Comparison of ENCODE assay signal across 9 cellular contexts in genomic region chr9:94945191-94946144, GRCh38.
DNase-seq lines count a peak whose midpoint lies in the region; ATAC-seq and FAIRE-seq lines count a peak whose summit lies in the region.
"Had no signal": no experiment of that assay in that cellular context is flagged by ENCODE, and none has a peak within 500 bp of the region (broad histone marks: within the 10 kb centered on the region; RNA-seq: fewer than 3 reads in every experiment).

No MANE protein-coding gene starts in this region.

- no peak overlapping the region for H3K4me3 ChIP-seq in muscle layer of duodenum (ENCODE audit: low read depth in 1 of 2, low read length in 2 of 2)

- in situ Hi-C loops in ACHN (cut with HindIII; ENCODE audit: low pct_ligation_motif_present, low pct_unique_long_range_greater_than_20kb, low sequenced_read_pairs): no loop called here

- peak; percentile 51 for FAIRE-seq in endometrium (lab: Jason Lieb, UNC)

- ATAC-seq in left lobe of liver: no peak
- ATAC-seq in HG02870 (IDR thresholded peaks at IDR 0.05; ENCODE audit: unreplicated experiment): no peak

- CTCF ChIA-PET in activated CD4-positive, alpha-beta T cell treated with anti-CD3 and anti-CD28 coated beads, Interleukin-2, amount 10 ng/mL, durations not matched to agents 7 days and 5 days (lab: Charles Lee): interaction anchor here (0.6 to 1.5 kb wide), 2 partner anchors 16 to 50 kb away, joined by 3 to 4 read pairs; no protein-coding TSS in a partner anchor

- POLR2A ChIA-PET in activated CD4-positive, alpha-beta T cell treated with anti-CD3 and anti-CD28 coated beads, Interleukin-2, amount 10 ng/mL, durations not matched to agents 7 days and 5 days (lab: Charles Lee): interaction anchor here (0.5 kb wide), 1 partner anchor 36 kb away, joined by 3 read pairs; no protein-coding TSS in a partner anchor

- H3K27ac Mint-ChIP-seq in activated CD4-positive, alpha-beta T cell treated with anti-CD3 and anti-CD28 coated beads, Interleukin-2, amount 10 ng/mL, durations not matched to agents 7 days and 5 days: no peak overlapping the region

- peak overlapping the region; percentile 32 for H3K27ac ChIP-seq in muscle layer of duodenum (ENCODE audit: low read length)

- no peak overlapping the region for H3K4me3 Mint-ChIP-seq in activated CD4-positive, alpha-beta T cell treated with anti-CD3 and anti-CD28 coated beads, Interleukin-2, amount 10 ng/mL, durations not matched to agents 7 days and 5 days

- H3K36me3 Mint-ChIP-seq in activated CD4-positive, alpha-beta T cell treated with anti-CD3 and anti-CD28 coated beads, Interleukin-2, amount 10 ng/mL, durations not matched to agents 7 days and 5 days (ENCODE audit: low read depth): no peaks in the 10 kb centered on the region

- H3K9me3 ChIP-seq in muscle layer of duodenum (ENCODE audit: control insufficient read depth in 1 of 2, low read length in 2 of 2): no peaks in the 10 kb centered on the region

- H3K27me3 Mint-ChIP-seq in activated CD4-positive, alpha-beta T cell treated with anti-CD3 and anti-CD28 coated beads, Interleukin-2, amount 10 ng/mL, durations not matched to agents 7 days and 5 days: no peaks in the 10 kb centered on the region

- no peaks in the 10 kb centered on the region for H3K27me3 ChIP-seq in muscle layer of duodenum (ENCODE audit: low read depth, low read length)

- peaks cover 0 to 5% of the 10 kb centered on the region in 2 donors for H3K4me1 ChIP-seq in muscle layer of duodenum (ENCODE audit: control insufficient read depth in 1 of 2, insufficient read depth in 2 of 2, low read length in 2 of 2)

- peaks cover 5% of the 10 kb centered on the region for H3K4me1 Mint-ChIP-seq in activated CD4-positive, alpha-beta T cell treated with anti-CD3 and anti-CD28 coated beads, Interleukin-2, amount 10 ng/mL, durations not matched to agents 7 days and 5 days

- DNase-seq in ACHN: peak; percentile 57
- peak; percentile 38 for DNase-seq in NCI-H2196 (lab: John Stamatoyannopoulos, UW; ENCODE audit: unreplicated experiment)
- no peak for DNase-seq in activated gamma-delta T cell treated with Interleukin-2 at 50 U/mL for 16 hours
- no peak for DNase-seq in left lobe of liver (ENCODE audit: low spot score)
- no peak for DNase-seq in activated CD4-positive, alpha-beta T cell treated with anti-CD3 and anti-CD28 coated beads, Interleukin-2, amount 10 ng/mL, durations not matched to agents 7 days and 5 days
- DNase-seq: activated CD4-positive, alpha-beta T cell treated with anti-CD3 and anti-CD28 coated beads for 1 hour had no signal

- H3K36me3 ChIP-seq in muscle layer of duodenum (ENCODE audit: control insufficient read depth in 1 of 2, insufficient read depth in 2 of 2, low read length in 2 of 2): no peaks in the 10 kb centered on the region

- H3K9me3 Mint-ChIP-seq in activated CD4-positive, alpha-beta T cell treated with anti-CD3 and anti-CD28 coated beads, Interleukin-2, amount 10 ng/mL, durations not matched to agents 7 days and 5 days: no peaks in the 10 kb centered on the region

Comparison
In these comparisons a context has a peak if more than half of its experiments do, and no peak if none do; other contexts are left out.
1. DNase-seq: peak in ACHN (single experiment) and NCI-H2196 (single experiment); none in activated gamma-delta T cell treated with Interleukin-2 at 50 U/mL for 16 hours (single experiment), left lobe of liver (single experiment) and activated CD4-positive, alpha-beta T cell treated with anti-CD3 and anti-CD28 coated beads, Interleukin-2, amount 10 ng/mL, durations not matched to agents 7 days and 5 days (single experiment).